1 cellular context compared by ENCODE assay signal in genomic region chr4:39697740-39698423, GRCh38.
TF ChIP-seq lines count a peak whose summit lies in the region.

Gene UBE2K (plus strand): TSS chr4:39698136. CDS start chr4:39698328, 192 bp downstream.

TF ChIP-seq in K562, 482 proteins besides CTCF, POLR2A, EP300 and RAD21 (continued from another document and continues in another):
- TF ChIP-seq MGA (IDR thresholded peaks at IDR 0.05) (no peak; the same call in 1 of the 2 replicates), FOXK2 (conservative IDR thresholded peaks at IDR 0.05 in 1 of 2, IDR thresholded peaks at IDR 0.05 in 1 of 2; ENCODE audit: low read depth in 2 of 2) (no peak), ESRRA (IDR thresholded peaks at IDR 0.05; ENCODE audit: borderline replicate concordance, low read depth) (peak; percentile 35; the same call in 1 of the 2 replicates), HEY1 (CRISPR knock-in tag; IDR thresholded peaks at IDR 0.05; ENCODE audit: borderline replicate concordance) (no peak), NFIC (IDR thresholded peaks at IDR 0.05) (peak; percentile 53), GTF2E2 (tag; IDR thresholded peaks at IDR 0.05) (no peak), CEBPG (CRISPR knock-in tag; IDR thresholded peaks at IDR 0.05) (no peak), CEBPG (tag; conservative IDR thresholded peaks at IDR 0.05 in 1 of 2, IDR thresholded peaks at IDR 0.05 in 1 of 2) (no peak), ZNF407 (IDR thresholded peaks at IDR 0.05; ENCODE audit: low read depth) (no peak), RBM14 (IDR thresholded peaks at IDR 0.05; ENCODE audit: borderline replicate concordance, insufficient read depth, low read depth, low read length) (no peak), GABPB1 (CRISPR knock-in tag; IDR thresholded peaks at IDR 0.05) (no peak; the same call in 1 of the 2 replicates), TCF7L2 (IDR thresholded peaks at IDR 0.05; ENCODE audit: low read depth, low read length) (no peak), RBM39 (optimal IDR thresholded peaks at IDR 0.05; ENCODE audit: low read depth, low read length) (no peak), PURB (CRISPR knock-in tag; IDR thresholded peaks at IDR 0.05; ENCODE audit: low read depth) (no peak), SMAD4 (CRISPR knock-in tag; conservative IDR thresholded peaks at IDR 0.05) (peak; percentile 96), HOMEZ (CRISPR knock-in tag; IDR thresholded peaks at IDR 0.05) (no peak), NR4A1 (CRISPR knock-in tag; IDR thresholded peaks at IDR 0.05) (no peak), NR4A1 (tag; IDR thresholded peaks at IDR 0.05) (no peak), RB1 (IDR thresholded peaks at IDR 0.05; ENCODE audit: low read depth) (peak; percentile 59; the same call in 1 of the 2 replicates), ZNF384 (IDR thresholded peaks at IDR 0.05; ENCODE audit: low read depth, low read length) (no peak), BRF1 (IDR thresholded peaks at IDR 0.05; ENCODE audit: borderline replicate concordance, extremely low read depth, insufficient read length) (no peak), MYBL2 (IDR thresholded peaks at IDR 0.05; ENCODE audit: low read depth) (no peak), MYBL2 (CRISPR knock-in tag; IDR thresholded peaks at IDR 0.05; ENCODE audit: borderline replicate concordance) (no peak), MAFF (IDR thresholded peaks at IDR 0.05; ENCODE audit: low read length) (no peak)
- TF ChIP-seq, protein P1, sequence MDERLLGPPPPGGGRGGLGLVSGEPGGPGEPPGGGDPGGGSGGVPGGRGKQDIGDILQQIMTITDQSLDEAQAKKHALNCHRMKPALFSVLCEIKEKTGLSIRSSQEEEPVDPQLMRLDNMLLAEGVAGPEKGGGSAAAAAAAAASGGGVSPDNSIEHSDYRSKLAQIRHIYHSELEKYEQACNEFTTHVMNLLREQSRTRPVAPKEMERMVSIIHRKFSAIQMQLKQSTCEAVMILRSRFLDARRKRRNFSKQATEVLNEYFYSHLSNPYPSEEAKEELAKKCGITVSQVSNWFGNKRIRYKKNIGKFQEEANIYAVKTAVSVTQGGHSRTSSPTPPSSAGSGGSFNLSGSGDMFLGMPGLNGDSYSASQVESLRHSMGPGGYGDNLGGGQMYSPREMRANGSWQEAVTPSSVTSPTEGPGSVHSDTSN (CRISPR knock-in tag; IDR thresholded peaks at IDR 0.05; ENCODE audit: low read depth) = no peak
- TF ChIP-seq, protein P1 (tag; conservative IDR thresholded peaks at IDR 0.05; ENCODE audit: low read depth) = no peak
- TF ChIP-seq, protein P2, sequence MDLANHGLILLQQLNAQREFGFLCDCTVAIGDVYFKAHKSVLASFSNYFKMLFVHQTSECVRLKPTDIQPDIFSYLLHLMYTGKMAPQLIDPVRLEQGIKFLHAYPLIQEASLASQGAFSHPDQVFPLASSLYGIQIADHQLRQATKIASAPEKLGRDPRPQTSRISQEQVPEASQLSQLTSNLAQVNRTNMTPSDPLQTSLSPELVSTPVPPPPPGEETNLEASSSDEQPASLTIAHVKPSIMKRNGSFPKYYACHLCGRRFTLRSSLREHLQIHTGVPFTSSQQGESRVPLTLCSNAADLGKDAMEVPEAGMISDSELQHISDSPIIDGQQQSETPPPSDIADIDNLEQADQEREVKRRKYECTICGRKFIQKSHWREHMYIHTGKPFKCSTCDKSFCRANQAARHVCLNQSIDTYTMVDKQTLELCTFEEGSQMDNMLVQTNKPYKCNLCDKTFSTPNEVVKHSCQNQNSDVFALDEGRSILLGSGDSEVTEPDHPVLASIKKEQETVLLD (IDR thresholded peaks at IDR 0.05) = peak; percentile 94
